Comparison of ENCODE assay signal across 8 cellular contexts in genomic region chr2:205024822-205025518, GRCh38.
DNase-seq lines count a peak whose midpoint lies in the region; ATAC-seq and TF ChIP-seq lines count a peak whose summit lies in the region.

No MANE protein-coding gene starts in this region.

- H3K4me3 ChIP-seq in WI38 (ENCODE audit: low read depth, low read length) (peak overlapping the region; percentile 38), fibroblast of mammary gland (ENCODE audit: control insufficient read depth, low read depth, low read length) (no peak overlapping the region)

- intact Hi-C loops in posterior cingulate gyrus (cut with DNase I): no loop called here

- ATAC-seq in GM21723 (IDR thresholded peaks at IDR 0.05; ENCODE audit: unreplicated experiment): no peak

- DNase-seq in NK-92 treated with Interleukin-12 subunit alpha and Interleukin-12 subunit beta, amount 100 ng/mL, for 24 hours (lab: John Stamatoyannopoulos, UW): peak; percentile 1
- DNase-seq in NK-92 (lab: John Stamatoyannopoulos, UW; ENCODE audit: unreplicated experiment) (no peak), fibroblast of mammary gland (ENCODE audit: low read depth) (peak; percentile 98), posterior cingulate gyrus (peak in 6 of 10 donors; percentile 6 to 79 (median 41)), NCI-H524 (lab: John Stamatoyannopoulos, UW) (no peak), NCI-H2081 treated with DMSO at 0.1 percent for 48 hours (lab: John Stamatoyannopoulos, UW) (no peak)

- TF ChIP-seq CTCF in WI38 (IDR thresholded peaks at IDR 0.05; ENCODE audit: low read depth, low read length): no peak
- no peak for TF ChIP-seq CTCF in fibroblast of mammary gland (conservative IDR thresholded peaks at IDR 0.05; ENCODE audit: control insufficient read depth, insufficient read depth, low read depth, low read length)

Comparison
In these comparisons a context has a peak if more than half of its experiments do, and no peak if none do; other contexts are left out.
1. DNase-seq: peak in NK-92 treated with Interleukin-12 subunit alpha and Interleukin-12 subunit beta, amount 100 ng/mL, for 24 hours (single experiment), fibroblast of mammary gland (single experiment) and posterior cingulate gyrus (6 of 10); none in NK-92 (single experiment), NCI-H524 (0 of 2) and NCI-H2081 treated with DMSO at 0.1 percent for 48 hours (single experiment).